ENCODE assay signal across 18 cellular contexts in genomic region chr12:12630850-12631249, GRCh38. TPM values are rescaled to one million over a fixed set of nuclear protein-coding genes. Genes with fewer than 3 reads are reported as not detected.
DNase-seq lines count a peak whose midpoint lies in the region; ATAC-seq and TF ChIP-seq lines count a peak whose summit lies in the region.
"Had no signal": no experiment of that assay in that cellular context is flagged by ENCODE, and none has a peak within 500 bp of the region (broad histone marks: within the 10 kb centered on the region; RNA-seq: fewer than 3 reads in every experiment).

No MANE protein-coding gene starts in this region.

- intact Hi-C loops in lower leg skin (cut with DNase I; ENCODE audit: low total_unique reads): no loop called here

- no peak overlapping the region for H3K27ac ChIP-seq in CD8-positive, alpha-beta memory T cell (ENCODE audit: low read depth, low read length)

- no peak overlapping the region for H3K4me3 ChIP-seq in CD8-positive, alpha-beta memory T cell (ENCODE audit: low read length)
- no peak overlapping the region for H3K4me3 ChIP-seq in lower leg skin (ENCODE audit: low read depth, poor library complexity, severe bottlenecking)

- CTCF ChIA-PET in CD8-positive, alpha-beta memory T cell (lab: Charles Lee): interaction anchor here (0.8 to 1.9 kb wide), 3 partner anchors 11 to 15 kb away, joined by 3 to 4 read pairs (median 4); no protein-coding TSS in a partner anchor
- CTCF ChIA-PET in activated naive CD4-positive, alpha-beta T cell treated with anti-CD3 and anti-CD28 coated beads, Interleukin-2, amount 10 ng/mL, durations not matched to agents 7 days and 5 days (lab: Charles Lee): interaction anchor here (1.6 to 2.0 kb wide), 2 partner anchors 15 kb away, joined by 4 to 7 read pairs; no protein-coding TSS in a partner anchor

- no peaks in the 10 kb centered on the region for H3K9me3 ChIP-seq in CD8-positive, alpha-beta memory T cell (ENCODE audit: low read length)

- peaks cover 23% of the 10 kb centered on the region for H3K36me3 Mint-ChIP-seq in activated T-cell treated with anti-CD3 and anti-CD28 coated beads, Interleukin-2, amount 50 U/mL, for 24 hours (ENCODE audit: low read depth)
- H3K36me3 Mint-ChIP-seq in CD8-positive, alpha-beta memory T cell: peaks cover 0 to 21% (median 10%) of the 10 kb centered on the region in 3 donors
- peaks cover 15% of the 10 kb centered on the region for H3K36me3 Mint-ChIP-seq in central memory CD8-positive, alpha-beta T cell (ENCODE audit: insufficient read depth)
- H3K36me3 Mint-ChIP-seq in naive thymus-derived CD8-positive, alpha-beta T cell: peaks cover 0 to 24% (median 15%) of the 10 kb centered on the region in 3 donors
- peaks cover 32% of the 10 kb centered on the region for H3K36me3 Mint-ChIP-seq in activated naive CD4-positive, alpha-beta T cell treated with anti-CD3 and anti-CD28 coated beads, Interleukin-2, amount 10 ng/mL, durations not matched to agents 7 days and 5 days

- POLR2A ChIA-PET in CD8-positive, alpha-beta memory T cell (lab: Charles Lee): interaction anchor here (1.2 kb wide), 1 partner anchor 70 kb away, joined by 5 read pairs; no protein-coding TSS in a partner anchor
- POLR2A ChIA-PET in naive thymus-derived CD8-positive, alpha-beta T cell (lab: Charles Lee): no interaction called here

- 83 to 97% methylated on average over 1 of the region's 1 CpG for WGBS in lower leg skin, 2 donors

- H3K27ac Mint-ChIP-seq in activated T-cell treated with anti-CD3 and anti-CD28 coated beads, Interleukin-2, amount 50 U/mL, for 24 hours: peak overlapping the region; percentile 17
- H3K27ac Mint-ChIP-seq in CD8-positive, alpha-beta memory T cell: peak overlapping the region in 6 of 8 donors; percentile 1 to 86 (median 16)
- H3K27ac Mint-ChIP-seq in central memory CD8-positive, alpha-beta T cell (ENCODE audit: low read depth): peak overlapping the region; percentile 66
- H3K27ac Mint-ChIP-seq in naive thymus-derived CD8-positive, alpha-beta T cell: peak overlapping the region in 9 of 10 donors; percentile 5 to 73 (median 38)
- no peak overlapping the region for H3K27ac Mint-ChIP-seq in activated naive CD4-positive, alpha-beta T cell treated with anti-CD3 and anti-CD28 coated beads, Interleukin-2, amount 10 ng/mL, durations not matched to agents 7 days and 5 days
- H3K27ac Mint-ChIP-seq: B cell, IgD-negative memory B cell had no signal

- H3K4me3 Mint-ChIP-seq in activated T-cell treated with anti-CD3 and anti-CD28 coated beads, Interleukin-2, amount 50 U/mL, for 24 hours: no peak overlapping the region
- H3K4me3 Mint-ChIP-seq in CD8-positive, alpha-beta memory T cell: peak overlapping the region in 2 of 7 donors; percentile 8 to 37
- no peak overlapping the region for H3K4me3 Mint-ChIP-seq in central memory CD8-positive, alpha-beta T cell
- peak overlapping the region in 7 of 10 donors; percentile 11 to 56 (median 21) for H3K4me3 Mint-ChIP-seq in naive thymus-derived CD8-positive, alpha-beta T cell
- H3K4me3 Mint-ChIP-seq in activated naive CD4-positive, alpha-beta T cell treated with anti-CD3 and anti-CD28 coated beads, Interleukin-2, amount 10 ng/mL, durations not matched to agents 7 days and 5 days: no peak overlapping the region
- H3K4me3 Mint-ChIP-seq: B cell had no signal

- H3K27me3 Mint-ChIP-seq in activated T-cell treated with anti-CD3 and anti-CD28 coated beads, Interleukin-2, amount 50 U/mL, for 24 hours: no peaks in the 10 kb centered on the region
- H3K27me3 Mint-ChIP-seq in CD8-positive, alpha-beta memory T cell: no peaks in the 10 kb centered on the region
- no peaks in the 10 kb centered on the region for H3K27me3 Mint-ChIP-seq in central memory CD8-positive, alpha-beta T cell
- no peaks in the 10 kb centered on the region for H3K27me3 Mint-ChIP-seq in naive thymus-derived CD8-positive, alpha-beta T cell
- no peaks in the 10 kb centered on the region for H3K27me3 Mint-ChIP-seq in activated naive CD4-positive, alpha-beta T cell treated with anti-CD3 and anti-CD28 coated beads, Interleukin-2, amount 10 ng/mL, durations not matched to agents 7 days and 5 days
- H3K27me3 Mint-ChIP-seq: B cell, IgD-negative memory B cell had no signal

- DNase-seq in activated T-cell treated with anti-CD3 and anti-CD28 coated beads, Interleukin-2, amount 50 U/mL, for 24 hours: no peak
- no peak for DNase-seq in activated T-cell treated with anti-CD3 and anti-CD28 coated beads, Interleukin-2, amount 50 U/mL, for 48 hours
- no peak for DNase-seq in CD8-positive, alpha-beta memory T cell
- DNase-seq in central memory CD8-positive, alpha-beta T cell (ENCODE audit: low spot score in 2 of 2): no peak
- DNase-seq in naive thymus-derived CD8-positive, alpha-beta T cell: no peak
- DNase-seq in NCI-H1436 (lab: John Stamatoyannopoulos, UW) (no peak), lower leg skin (ENCODE audit: low spot score in 2 of 2) (no peak)
- no peak for DNase-seq in activated naive CD4-positive, alpha-beta T cell treated with anti-CD3 and anti-CD28 coated beads, Interleukin-2, amount 10 ng/mL, durations not matched to agents 7 days and 5 days
- DNase-seq: Karpas-422, NCI-H1417 treated with DMSO at 0.1 percent for 48 hours, NCI-H1930, NCI-H226, NCI-H524, PC-3, RPMI8226, SHP77 treated with DMSO at 0.1 percent for 48 hours had no signal

- no peak for TF ChIP-seq CTCF in lower leg skin (IDR thresholded peaks at IDR 0.05)

- no peaks in the 10 kb centered on the region for H3K36me3 ChIP-seq in CD8-positive, alpha-beta memory T cell (ENCODE audit: insufficient read depth, low read length)

- TF ChIP-seq POLR2A in lower leg skin (IDR thresholded peaks at IDR 0.05): no peak

- no peaks in the 10 kb centered on the region for H3K9me3 Mint-ChIP-seq in activated T-cell treated with anti-CD3 and anti-CD28 coated beads, Interleukin-2, amount 50 U/mL, for 24 hours
- no peaks in the 10 kb centered on the region for H3K9me3 Mint-ChIP-seq in CD8-positive, alpha-beta memory T cell
- H3K9me3 Mint-ChIP-seq in central memory CD8-positive, alpha-beta T cell: no peaks in the 10 kb centered on the region
- H3K9me3 Mint-ChIP-seq in naive thymus-derived CD8-positive, alpha-beta T cell: no peaks in the 10 kb centered on the region
- H3K9me3 Mint-ChIP-seq in activated naive CD4-positive, alpha-beta T cell treated with anti-CD3 and anti-CD28 coated beads, Interleukin-2, amount 10 ng/mL, durations not matched to agents 7 days and 5 days: no peaks in the 10 kb centered on the region

- peaks cover 24% of the 10 kb centered on the region for H3K4me1 ChIP-seq in CD8-positive, alpha-beta memory T cell (ENCODE audit: insufficient read depth, low read length)

- ATAC-seq in central memory CD8-positive, alpha-beta T cell (replicated peaks; ENCODE audit: extremely low read depth, poor library complexity, severe bottlenecking): no peak
- no peak for ATAC-seq in naive thymus-derived CD8-positive, alpha-beta T cell
- ATAC-seq: PC-3 had no signal

- no peaks in the 10 kb centered on the region for H3K27me3 ChIP-seq in CD8-positive, alpha-beta memory T cell (ENCODE audit: insufficient read depth, low read length, poor library complexity, severe bottlenecking)

- H3K4me1 Mint-ChIP-seq in activated T-cell treated with anti-CD3 and anti-CD28 coated beads, Interleukin-2, amount 50 U/mL, for 24 hours (ENCODE audit: low read depth): peaks cover 65% of the 10 kb centered on the region
- H3K4me1 Mint-ChIP-seq in CD8-positive, alpha-beta memory T cell: peaks cover 51 to 74% (median 71%) of the 10 kb centered on the region in 3 donors
- H3K4me1 Mint-ChIP-seq in central memory CD8-positive, alpha-beta T cell: peaks cover 48% of the 10 kb centered on the region
- peaks cover 32 to 74% (median 63%) of the 10 kb centered on the region in 4 donors for H3K4me1 Mint-ChIP-seq in naive thymus-derived CD8-positive, alpha-beta T cell
- H3K4me1 Mint-ChIP-seq in activated naive CD4-positive, alpha-beta T cell treated with anti-CD3 and anti-CD28 coated beads, Interleukin-2, amount 10 ng/mL, durations not matched to agents 7 days and 5 days: peaks cover 27% of the 10 kb centered on the region

RNA-seq across cellular contexts. Expression of gene CREBL2, which starts 19.2 kb away (rescaled TPM):
- 10 to 100 TPM; 21.2 to 23.2 TPM for total RNA-seq in CD8-positive, alpha-beta memory T cell
- polyA plus RNA-seq in CD8-positive, alpha-beta memory T cell: 50.2 TPM
- 10 to 100 TPM; 35.1 to 35.5 TPM for total RNA-seq in naive thymus-derived CD8-positive, alpha-beta T cell
- polyA plus RNA-seq in naive thymus-derived CD8-positive, alpha-beta T cell: 10 to 100 TPM; 36.5 to 46.8 (median 44.7) TPM
- total RNA-seq in lower leg skin: 10 to 100 TPM; 36.1 to 47.0 (median 44.5) TPM

Comparison
In these comparisons a context has a peak if more than half of its experiments do, and no peak if none do; other contexts are left out.
1. H3K4me3 Mint-ChIP-seq: peak in naive thymus-derived CD8-positive, alpha-beta T cell (7 of 10); none in activated T-cell treated with anti-CD3 and anti-CD28 coated beads, Interleukin-2, amount 50 U/mL, for 24 hours (single experiment), central memory CD8-positive, alpha-beta T cell (single experiment) and activated naive CD4-positive, alpha-beta T cell treated with anti-CD3 and anti-CD28 coated beads, Interleukin-2, amount 10 ng/mL, durations not matched to agents 7 days and 5 days (single experiment).